In the genomic region with DNA sequence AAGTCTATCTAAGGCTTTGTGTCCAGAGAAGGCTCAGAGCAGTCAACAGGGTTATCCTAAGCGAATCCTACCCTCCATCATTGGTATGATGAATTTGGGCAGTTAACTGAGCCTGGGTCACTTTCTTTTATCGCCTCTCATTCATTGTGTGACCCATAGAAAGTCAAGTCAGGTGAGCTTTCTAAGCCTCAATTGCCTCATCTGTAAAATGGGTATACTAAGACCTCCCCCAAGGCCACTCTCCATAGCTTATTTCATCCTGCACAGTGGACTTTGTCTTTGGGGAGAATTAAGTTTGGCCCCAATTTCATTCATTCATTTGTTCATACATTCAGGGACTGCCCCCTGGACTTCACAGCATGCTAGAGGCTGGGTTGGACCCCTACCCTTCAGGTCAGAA, we compare ENCODE assay signal across 5 cellular contexts.
"Had no signal": no experiment of that assay in that cellular context is flagged by ENCODE, and none has a peak within 500 bp of the region (broad histone marks: within the 10 kb centered on the region; RNA-seq: fewer than 3 reads in every experiment).

No MANE protein-coding gene starts in this region.

- DNase-seq: IMR-90, KBM-7, KG1 had no signal

- H3K9ac ChIP-seq: KMS-11 had no signal

- H3K27ac ChIP-seq: HL-60, KMS-11 had no signal

- H3K4me2 ChIP-seq: KMS-11 had no signal
